Comparison of ENCODE assay signal across 8 cellular contexts in genomic region chr16:85799497-85800320, GRCh38.
DNase-seq lines count a peak whose midpoint lies in the region; ATAC-seq lines count a peak whose summit lies in the region.

TSS of gene COX4I1 (plus strand) at chr16:85799695. CDS start at chr16:85801206, 1,511 bp downstream.
TSS of gene EMC8 (minus strand) at chr16:85799544. CDS start at chr16:85799295, 249 bp downstream.

- ATAC-seq in GM18517 (IDR thresholded peaks at IDR 0.05; ENCODE audit: unreplicated experiment): peak; percentile 73
- peak; percentile 61 for ATAC-seq in HG03039 (IDR thresholded peaks at IDR 0.05; ENCODE audit: unreplicated experiment)

- DNase-seq in NCI-H2081 (lab: John Stamatoyannopoulos, UW) (peak; percentile 82 to 90), T1000 (lab: John Stamatoyannopoulos, UW) (peak; percentile 82), astrocyte of the hippocampus (ENCODE audit: low read depth, low spot score) (peak; percentile 97), hippocampal formation (lab: John Stamatoyannopoulos, UW) (peak; percentile 92 to 93), retina (peak; percentile 95), OCI-M2 (lab: John Stamatoyannopoulos, UW; ENCODE audit: unreplicated experiment) (no peak)
